In genomic region chr3:184656991-184657669, GRCh38 we compare ENCODE assay signal across 8 cellular contexts. TPM values are rescaled to one million over a fixed set of nuclear protein-coding genes. Genes with fewer than 3 reads are reported as not detected.
DNase-seq lines count a peak whose midpoint lies in the region; ATAC-seq, FAIRE-seq and TF ChIP-seq lines count a peak whose summit lies in the region.

No MANE protein-coding gene starts in this region.

- H3K4me3 Mint-ChIP-seq in stimulated activated naive CD8-positive, alpha-beta T cell treated with anti-CD3 and anti-CD28 coated beads, Interleukin-15, Interleukin-2, amounts not matched to agents 100 ng/mL and 50 ng/mL, for 24 hours: no peak overlapping the region

- RAD21 ChIA-PET in GM12878 (lab: Charles Lee; ENCODE audit: unreplicated experiment): interaction anchor here (1.2 kb wide), 1 partner anchor 95 kb away, joined by 3 read pairs; the partner anchor contains the start of gene EPHB3

- H3K27me3 Mint-ChIP-seq in stimulated activated naive CD8-positive, alpha-beta T cell treated with anti-CD3 and anti-CD28 coated beads, Interleukin-15, Interleukin-2, amounts not matched to agents 100 ng/mL and 50 ng/mL, for 24 hours: peaks cover 4% of the 10 kb centered on the region

- TF ChIP-seq RAD21 in GM12878 (IDR thresholded peaks at IDR 0.05; ENCODE audit: insufficient read depth, low read depth, low read length): no peak

- intact Hi-C loops in GM12878 (cut with micrococcal nuclease; ENCODE audit: unreplicated experiment): no loop called here

- no peaks in the 10 kb centered on the region for H3K9me3 ChIP-seq in GM12878 (replicated peaks; ENCODE audit: control insufficient read depth, insufficient read depth, low read length)

- H3K79me2 ChIP-seq in GM12878 (ENCODE audit: control insufficient read depth, insufficient read depth, low read length): no peaks in the 10 kb centered on the region

- H3K9ac ChIP-seq in GM12878 (ENCODE audit: control insufficient read depth, insufficient read depth, low read length): no peak overlapping the region

- peaks cover 7% of the 10 kb centered on the region for H3K4me1 ChIP-seq in GM12878 (ENCODE audit: control insufficient read depth, insufficient read depth, low read length)

- H3K4me1 Mint-ChIP-seq in stimulated activated naive CD8-positive, alpha-beta T cell treated with anti-CD3 and anti-CD28 coated beads, Interleukin-15, Interleukin-2, amounts not matched to agents 100 ng/mL and 50 ng/mL, for 24 hours (ENCODE audit: low read depth): peaks cover 16% of the 10 kb centered on the region

- H3K9me3 Mint-ChIP-seq in stimulated activated naive CD8-positive, alpha-beta T cell treated with anti-CD3 and anti-CD28 coated beads, Interleukin-15, Interleukin-2, amounts not matched to agents 100 ng/mL and 50 ng/mL, for 24 hours: no peaks in the 10 kb centered on the region

- no peak for TF ChIP-seq POLR2A in GM12878 (IDR thresholded peaks at IDR 0.05; ENCODE audit: low read depth, low read length)

- in situ Hi-C loops in GM12878 (cut with MboI): no loop called here

- FAIRE-seq in GM12878 (lab: Jason Lieb, UNC): peak; percentile 96

- 6% methylated on average over 10 of the region's 10 CpGs for WGBS in GM12878 (ENCODE audit: insufficient coverage, insufficient replicate concordance, low lambda C conversion rate, missing lambda C conversion rate)

- no peak; a peak in 1 of 4 replicates for TF ChIP-seq EP300 in GM12878 (IDR thresholded peaks at IDR 0.05; ENCODE audit: borderline replicate concordance in 1 of 2, control insufficient read depth in 1 of 2, low read depth in 2 of 2, low read length in 2 of 2)

- H3K27me3 ChIP-seq in GM12878 (replicated peaks in 1 of 2; ENCODE audit: control insufficient read depth in 2 of 2, insufficient read depth in 2 of 2, low read length in 1 of 2): peaks cover 0 to 4% of the 10 kb centered on the region in 2 experiments; a peak in 2 of 4 replicates

- H3K36me3 ChIP-seq in GM12878 (ENCODE audit: control insufficient read depth in 2 of 2, insufficient read depth in 2 of 2, low read length in 1 of 2): no peaks in the 10 kb centered on the region

- SMC1A ChIA-PET in GM12878 (lab: Charles Lee; ENCODE audit: uncharacterized antibody, unreplicated experiment): no interaction called here

- DNase-seq in AG09309 (ENCODE audit: low read depth) (peak; percentile 55), GM12878 (ENCODE audit: low read depth, low spot score) (peak; percentile 27), DMS153 treated with DMSO at 0.1 percent for 48 hours (lab: John Stamatoyannopoulos, UW; ENCODE audit: unreplicated experiment) (no peak), NCI-H748 (lab: John Stamatoyannopoulos, UW; ENCODE audit: unreplicated experiment) (no peak), substantia nigra (lab: John Stamatoyannopoulos, UW) (no peak)

- POLR2A ChIA-PET in GM12878 (lab: Charles Lee): interaction anchor here (0.5 to 0.7 kb wide), 2 partner anchors 50 to 168 kb away, joined by 3 to 4 read pairs; no protein-coding TSS in a partner anchor

- H3K36me3 Mint-ChIP-seq in stimulated activated naive CD8-positive, alpha-beta T cell treated with anti-CD3 and anti-CD28 coated beads, Interleukin-15, Interleukin-2, amounts not matched to agents 100 ng/mL and 50 ng/mL, for 24 hours (ENCODE audit: low read depth): no peaks in the 10 kb centered on the region

- no peak overlapping the region for H3K4me3 ChIP-seq in AG09309 (ENCODE audit: control insufficient read depth, low read depth, low read length)
- H3K4me3 ChIP-seq in GM12878: no peak overlapping the region

- H4K20me1 ChIP-seq in GM12878 (ENCODE audit: control insufficient read depth, insufficient read depth): no peaks in the 10 kb centered on the region

- peak overlapping the region; percentile 16 for H3K27ac Mint-ChIP-seq in stimulated activated naive CD8-positive, alpha-beta T cell treated with anti-CD3 and anti-CD28 coated beads, Interleukin-15, Interleukin-2, amounts not matched to agents 100 ng/mL and 50 ng/mL, for 24 hours

- ATAC-seq in GM19328 (IDR thresholded peaks at IDR 0.05; ENCODE audit: unreplicated experiment) (peak; percentile 79), HG03439 (IDR thresholded peaks at IDR 0.05; ENCODE audit: unreplicated experiment) (peak; percentile 68), GM12878 (peak; percentile 89)

- peak overlapping the region; percentile 22; the same call in 1 of the 2 replicates for H3K4me2 ChIP-seq in GM12878 (ENCODE audit: control insufficient read depth, insufficient read depth)

- no TSS peak for BruUV-seq in GM12878 (replicated peaks; lab: Mats Ljungman, UMichigan)

- TF ChIP-seq CTCF in AG09309 (IDR thresholded peaks at IDR 0.05; ENCODE audit: control insufficient read depth, insufficient read depth, low read depth, low read length, missing control alignments) (no peak), GM12878 (IDR thresholded peaks at IDR 0.05 in 2 of 3, conservative IDR thresholded peaks at IDR 0.05 in 1 of 3; ENCODE audit: control insufficient read depth in 2 of 3, extremely low read depth in 1 of 3, insufficient read depth in 1 of 3, low read depth in 3 of 3, low read length in 3 of 3) (no peak)

- CTCF ChIA-PET in GM12878 (lab: Yijun Ruan, JAX): no interaction called here

- H2AFZ ChIP-seq in GM12878 (ENCODE audit: control insufficient read depth, low read depth, low read length): no peak overlapping the region; the same call in none of the 2 replicates

- no peak overlapping the region for H3K27ac ChIP-seq in GM12878 (ENCODE audit: control insufficient read depth, insufficient read depth)
- H3K27ac ChIP-seq in substantia nigra (ENCODE audit: low read depth, low read length, poor library complexity, severe bottlenecking): no peak overlapping the region

TF ChIP-seq in GM12878, 131 proteins besides CTCF, POLR2A, EP300 and RAD21 (continues in another document):
- no peak for TF ChIP-seq ZBED1 (IDR thresholded peaks at IDR 0.05; ENCODE audit: borderline replicate concordance)
- TF ChIP-seq HDGF (IDR thresholded peaks at IDR 0.05): 0 out of 2 replicates have a peak, but pooled peaks have one; percentile 24
- no peak for TF ChIP-seq ATF3 (IDR thresholded peaks at IDR 0.05; ENCODE audit: borderline replicate concordance, extremely low read depth, low read depth, low read length)
- no peak for TF ChIP-seq ZNF24 (IDR thresholded peaks at IDR 0.05)
- no peak for TF ChIP-seq MYC (IDR thresholded peaks at IDR 0.05; ENCODE audit: insufficient read depth, insufficient read length, insufficient replicate concordance, low read length, severe bottlenecking)
- TF ChIP-seq NFYA (IDR thresholded peaks at IDR 0.05; ENCODE audit: borderline replicate concordance, low read depth, low read length): no peak
- TF ChIP-seq IRF4 (IDR thresholded peaks at IDR 0.05; ENCODE audit: low read depth, low read length): peak; percentile 48
- TF ChIP-seq EGR1 (IDR thresholded peaks at IDR 0.05; ENCODE audit: borderline replicate concordance in 1 of 2, low read depth in 2 of 2, low read length in 2 of 2): peak in 1 of 2 experiments; percentile 56; a peak in 2 of 3 replicates
- TF ChIP-seq NR2F1 (conservative IDR thresholded peaks at IDR 0.05): no peak
- TF ChIP-seq RUNX3 (IDR thresholded peaks at IDR 0.05; ENCODE audit: low read length): peak; percentile 75

RNA-seq across cellular contexts. Expression of gene MAGEF1, which starts 54.7 kb away (rescaled TPM):
- 11.0 and 11.1 TPM in 2 replicates for total RNA-seq in GM12878 (2013; cell fraction: nucleolus; rRNA removed)
- 29.1 and 33.2 TPM in 2 replicates for total RNA-seq in GM12878 (2014; rRNA removed)
- total RNA-seq in GM12878 (2014; rRNA removed; fragmentation: Illumina TruSeq; extraction: Trizol): 20.6 and 22.2 TPM in 2 replicates
- 29.5 and 33.1 TPM in 2 replicates for total RNA-seq in GM12878 (2021)
- polyA plus RNA-seq in GM12878 (2011; ENCODE audit: low read depth): 13.2 TPM
- polyA plus RNA-seq in GM12878 (2011; rRNA removed): 25.1 and 28.6 TPM in 2 replicates
- polyA plus RNA-seq in GM12878 (2011; cell fraction: cytosol; rRNA removed): 15.5 and 22.0 TPM in 2 replicates
- 13.8 and 19.9 TPM in 2 replicates for polyA plus RNA-seq in GM12878 (2011; cell fraction: nucleus; rRNA removed)
- polyA plus RNA-seq in GM12878 (2012): 17.6 and 24.6 TPM in 2 replicates
- 16.0 and 20.0 TPM in 2 replicates for polyA plus RNA-seq in GM12878 (2014; fragmentation: Illumina TruSeq; extraction: Trizol)
- 1 to 10 TPM; 2.3 to 8.1 TPM for polyA plus RNA-seq in GM12878 (2014; fragmentation: Nextera tagmentation; extraction: Ambion mirVana)
- polyA plus RNA-seq in GM12878 (2014; rRNA removed): 44.5 and 44.8 TPM in 2 replicates
- 10 to 100 TPM; 54.3 to 62.2 TPM for polyA plus RNA-seq in GM12878 (2016; fragmentation: Nextera tagmentation; extraction: Ambion mirVana)
- polyA minus RNA-seq in GM12878 (2011; rRNA and poly(A)+ RNA removed): 6.6 and 9.0 TPM in 2 replicates
- polyA minus RNA-seq in GM12878 (2011; cell fraction: cytosol; rRNA and poly(A)+ RNA removed): 4.5 and 7.2 TPM in 2 replicates
- 4.6 and 8.4 TPM in 2 replicates for polyA minus RNA-seq in GM12878 (2011; cell fraction: nucleus; rRNA and poly(A)+ RNA removed)

Comparison
In these comparisons a context has a peak if more than half of its experiments do, and no peak if none do; other contexts are left out.
1. DNase-seq: peak in AG09309 (single experiment) and GM12878 (single experiment); none in DMS153 treated with DMSO at 0.1 percent for 48 hours (single experiment), NCI-H748 (single experiment) and substantia nigra (0 of 49).
2. Peak in every context shown above with its lines, with median percentiles within 50 percentile points of each other: ATAC-seq.